In the genomic region with DNA sequence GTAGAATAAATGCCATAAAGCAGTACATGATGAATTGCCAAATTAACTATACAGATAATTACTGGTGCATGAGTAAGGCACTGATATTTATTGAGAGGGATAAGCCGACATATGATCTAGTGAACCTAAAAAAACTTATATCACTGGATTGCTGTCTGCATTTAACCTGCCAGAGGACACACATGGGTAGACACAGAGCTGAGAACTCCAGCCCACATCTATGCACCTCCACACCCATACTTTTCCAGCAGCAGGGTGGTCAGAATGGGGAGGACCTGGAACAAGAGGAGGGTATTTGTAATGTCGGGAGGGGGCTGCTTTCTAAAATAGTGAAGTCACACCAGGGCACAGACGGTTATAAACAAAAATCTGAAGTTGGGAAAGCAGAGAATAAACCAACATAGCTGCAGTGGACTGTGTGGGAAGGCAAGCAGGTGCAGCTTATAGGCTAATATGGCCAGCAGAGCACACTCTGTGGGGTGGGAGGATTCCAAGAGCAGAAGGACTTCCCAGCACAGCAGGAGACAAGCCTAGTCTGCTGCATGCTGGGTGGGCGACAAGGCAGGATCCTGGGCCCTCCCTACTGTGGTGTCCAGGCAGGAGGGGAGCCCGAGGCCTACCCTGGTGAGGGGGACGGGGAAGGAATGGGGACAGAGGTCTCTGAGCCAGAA, we compare ENCODE assay signal across 19 cellular contexts.
"Had no signal": no experiment of that assay in that cellular context is flagged by ENCODE, and none has a peak within 500 bp of the region (broad histone marks: within the 10 kb centered on the region; RNA-seq: fewer than 3 reads in every experiment).

No MANE protein-coding gene starts in this region.

- H3K27me3 Mint-ChIP-seq: central memory CD8-positive, alpha-beta T cell; stimulated activated naive CD8-positive, alpha-beta T cell treated with anti-CD3 and anti-CD28 coated beads, Interleukin-15, amount 100 ng/mL, for 72 hours had no signal

- H3K4me1 ChIP-seq: foreskin keratinocyte, vagina had no signal

- H3K9me3 Mint-ChIP-seq: central memory CD8-positive, alpha-beta T cell; mesothelial cell of epicardium; neural crest cell; stimulated activated naive CD8-positive, alpha-beta T cell treated with anti-CD3 and anti-CD28 coated beads, Interleukin-15, amount 100 ng/mL, for 72 hours had no signal

- H3K36me3 ChIP-seq: vagina had no signal

- ATAC-seq: foreskin keratinocyte; left colon; psoas muscle; stimulated activated naive CD8-positive, alpha-beta T cell treated with anti-CD3 and anti-CD28 coated beads, Interleukin-15, amount 100 ng/mL, for 72 hours had no signal

- H3K27me3 ChIP-seq: foreskin keratinocyte, hepatocyte, vagina had no signal

- H3K4me3 Mint-ChIP-seq: central memory CD8-positive, alpha-beta T cell; mesothelial cell of epicardium; neural crest cell; stimulated activated naive CD8-positive, alpha-beta T cell treated with anti-CD3 and anti-CD28 coated beads, Interleukin-15, amount 100 ng/mL, for 72 hours had no signal

- DNase-seq: activated CD4-positive, alpha-beta T cell treated with anti-CD3 and anti-CD28 coated beads, Interleukin-2, amount 50 U/mL, for 48 hours; aorta; effector CD8-positive, alpha-beta T cell; foreskin keratinocyte; left colon; psoas muscle; right cardiac atrium; stimulated activated CD4-positive, alpha-beta T cell treated with anti-CD3 and anti-CD28 coated beads, Interleukin-2, amount 100 ng/mL, for 24 hours; stimulated activated naive CD8-positive, alpha-beta T cell treated with anti-CD3 and anti-CD28 coated beads, Interleukin-15, amount 100 ng/mL, for 72 hours; T-helper 2 cell; trophoblast cell had no signal

- H3K27ac Mint-ChIP-seq: mesothelial cell of epicardium had no signal

- H3K4me3 ChIP-seq: coronary artery, hepatocyte, lung, psoas muscle, vagina had no signal

- H3K27ac ChIP-seq: coronary artery, foreskin keratinocyte, hepatocyte, psoas muscle, vagina, VCaP had no signal

- H3K9me3 ChIP-seq: psoas muscle, vagina had no signal
